8 cellular contexts compared by ENCODE assay signal in genomic region chr1:247332215-247332900, GRCh38. TPM values are rescaled to one million over a fixed set of nuclear protein-coding genes. Genes with fewer than 3 reads are reported as not detected.
DNase-seq lines count a peak whose midpoint lies in the region; ATAC-seq, FAIRE-seq and TF ChIP-seq lines count a peak whose summit lies in the region.

No MANE protein-coding gene starts in this region.

- H3K9me3 Mint-ChIP-seq in natural killer cell: no peaks in the 10 kb centered on the region

- no peak for FAIRE-seq in A549 (lab: Jason Lieb, UNC)

- no peak for TF ChIP-seq EP300 in A549 (IDR thresholded peaks at IDR 0.05)

- TF ChIP-seq POLR2A in A549 (IDR thresholded peaks at IDR 0.05; ENCODE audit: low read length): no peak

- intact Hi-C loops in natural killer cell (cut with micrococcal nuclease): loop anchor here (5.0 kb wide), 1 partner anchor 120 kb away; no protein-coding TSS in a partner anchor

- TF ChIP-seq RAD21 in A549 (conservative IDR thresholded peaks at IDR 0.05 in 1 of 2, IDR thresholded peaks at IDR 0.05 in 1 of 2): no peak

- ATAC-seq in A549: peak; percentile 52 to 58
- ATAC-seq in HG02870 (IDR thresholded peaks at IDR 0.05; ENCODE audit: unreplicated experiment): peak; percentile 33
- ATAC-seq in esophagus mucosa: peak; percentile 50
- peak; percentile 65 to 75 (median 67) for ATAC-seq in natural killer cell

- H3K36me3 ChIP-seq in subcutaneous abdominal adipose tissue (ENCODE audit: control insufficient read depth in 5 of 5, insufficient read depth in 5 of 5, low read length in 5 of 5): peaks cover 0 to 22% (median 15%) of the 10 kb centered on the region in 5 donors

- peak overlapping the region in 4 of 5 donors; percentile 49 to 83 (median 66) for H3K9ac ChIP-seq in subcutaneous abdominal adipose tissue (ENCODE audit: low read length in 5 of 5)

- H3K27ac ChIP-seq in A549 (peak overlapping the region; percentile 94 to 99), subcutaneous abdominal adipose tissue (ENCODE audit: low read depth, low read length) (peak overlapping the region; percentile 33)

- H3K9me3 ChIP-seq in A549 (no peaks in the 10 kb centered on the region), subcutaneous abdominal adipose tissue (ENCODE audit: control insufficient read depth in 5 of 5, low read length in 5 of 5) (no peaks in the 10 kb centered on the region)

- H3K27ac Mint-ChIP-seq in natural killer cell: peak overlapping the region in 1 of 2 donors; percentile 39

- no peaks in the 10 kb centered on the region for H3K27me3 ChIP-seq in subcutaneous abdominal adipose tissue (ENCODE audit: control insufficient read depth in 5 of 5, insufficient read depth in 4 of 5, low read length in 5 of 5)

- in situ Hi-C loops in GM13977 (cut with MboI; ENCODE audit: low pct_unique_long_range_greater_than_20kb, low sequenced_read_pairs, unreplicated experiment): no loop called here

- peak overlapping the region; percentile 77 for H3K4me2 ChIP-seq in A549

- DNase-seq in A549 (ENCODE audit: low read depth in 1 of 2, low spot score in 1 of 2): peak; percentile 51 to 53
- DNase-seq in GM13977 (ENCODE audit: low spot score): peak; percentile 84
- DNase-seq in NCI-H460 (ENCODE audit: extremely low read depth, low read depth): peak; percentile 24
- peak; percentile 59 for DNase-seq in activated T-cell treated with anti-CD3 and anti-CD28 coated beads for 48 hours (ENCODE audit: low read depth)
- peak; percentile 46 for DNase-seq in natural killer cell

- no peaks in the 10 kb centered on the region for H3K36me3 Mint-ChIP-seq in natural killer cell

- H3K4me3 Mint-ChIP-seq in natural killer cell: peak overlapping the region; percentile 72

- H3K4me3 ChIP-seq in A549 (peak overlapping the region; percentile 98), subcutaneous abdominal adipose tissue (ENCODE audit: low read depth in 1 of 5, low read length in 5 of 5) (peak overlapping the region; percentile 54 to 88 (median 78))

- WGBS in A549 (ENCODE audit: missing lambda C conversion rate): 78% methylated on average over 12 of the region's 53 CpGs

- CTCF ChIA-PET in A549 (lab: Yijun Ruan, JAX): interaction anchor here (0.7 to 1.7 kb wide), 2 partner anchors 10 to 58 kb away, joined by 4 to 5 read pairs; no protein-coding TSS in a partner anchor

- POLR2A ChIA-PET in A549 (lab: Yijun Ruan, JAX): no interaction called here

- no peak for TF ChIP-seq CTCF in A549 (IDR thresholded peaks at IDR 0.05)
- TF ChIP-seq CTCF in GM13977 (IDR thresholded peaks at IDR 0.05; ENCODE audit: extremely low read depth, insufficient read depth, missing control alignments): no peak
- no peak for TF ChIP-seq CTCF in natural killer cell (IDR thresholded peaks at IDR 0.05)

- H3K4me1 Mint-ChIP-seq in natural killer cell: peaks cover 12 to 37% of the 10 kb centered on the region in 2 donors

- H3K27me3 Mint-ChIP-seq in natural killer cell (ENCODE audit: low read depth in 2 of 2): no peaks in the 10 kb centered on the region

- H3K4me1 ChIP-seq in A549: peaks cover 21% of the 10 kb centered on the region; the same call in 1 of the 3 replicates
- peaks cover 5 to 42% (median 28%) of the 10 kb centered on the region in 5 donors for H3K4me1 ChIP-seq in subcutaneous abdominal adipose tissue (ENCODE audit: control insufficient read depth in 5 of 5, insufficient read depth in 5 of 5, low read length in 5 of 5)

TF ChIP-seq in A549, 52 proteins besides CTCF, POLR2A, EP300 and RAD21:
- TF ChIP-seq E2F6 (IDR thresholded peaks at IDR 0.05; ENCODE audit: borderline replicate concordance, low read depth) (peak; percentile 85; the same call in 1 of the 2 replicates), NR3C1 (IDR thresholded peaks at IDR 0.05) (no peak), ZNF302 (CRISPR knock-in tag; IDR thresholded peaks at IDR 0.05) (no peak), MAX (IDR thresholded peaks at IDR 0.05) (peak; percentile 93), PHF8 (IDR thresholded peaks at IDR 0.05; ENCODE audit: borderline replicate concordance, low read depth) (peak; percentile 76), RNF2 (IDR thresholded peaks at IDR 0.05; ENCODE audit: borderline replicate concordance, low read depth) (0 out of 2 replicates have a peak, but pooled peaks have one; percentile 49), JUN (IDR thresholded peaks at IDR 0.05) (peak; percentile 2 to 4; a peak in 1 of 5 replicates)
- TF ChIP-seq, protein P1, sequence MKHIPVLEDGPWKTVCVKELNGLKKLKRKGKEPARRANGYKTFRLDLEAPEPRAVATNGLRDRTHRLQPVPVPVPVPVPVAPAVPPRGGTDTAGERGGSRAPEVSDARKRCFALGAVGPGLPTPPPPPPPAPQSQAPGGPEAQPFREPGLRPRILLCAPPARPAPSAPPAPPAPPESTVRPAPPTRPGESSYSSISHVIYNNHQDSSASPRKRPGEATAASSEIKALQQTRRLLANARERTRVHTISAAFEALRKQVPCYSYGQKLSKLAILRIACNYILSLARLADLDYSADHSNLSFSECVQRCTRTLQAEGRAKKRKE (CRISPR knock-in tag; IDR thresholded peaks at IDR 0.05; ENCODE audit: low read depth): peak; percentile 3; the same call in 1 of the 2 replicates
TF ChIP-seq in A549: peak in this region for 6.

RNA-seq across cellular contexts. Expression of gene ZNF496, which starts 0.7 kb away (rescaled TPM):
- polyA plus RNA-seq in A549 (2011; rRNA removed) (16.1 and 19.5 TPM in 2 replicates), A549 (2017; fragmentation: RNase III; extraction: RNeasy Plus Mini Kit Qiagen cat#74134 plus additional on column Dnase treatment) (12.2 to 13.5 TPM (median 13.1 TPM) in 3 replicates)
- 12.9 and 16.8 TPM in 2 replicates for polyA plus RNA-seq in A549 (2012; cell fraction: cytosol; rRNA removed)
- polyA plus RNA-seq in A549 (2012; cell fraction: nucleus; rRNA removed): 19.1 and 19.3 TPM in 2 replicates
- 31.4 and 32.9 TPM in 2 replicates for polyA minus RNA-seq in A549 (2011; rRNA and poly(A)+ RNA removed)
- 28.1 and 30.2 TPM in 2 replicates for total RNA-seq in NCI-H460 (2014; rRNA removed; shearing (Covaris generic))
- 59.5 and 63.1 TPM in 2 replicates for polyA plus RNA-seq in NCI-H460 (2014; cell fraction: nucleus; rRNA removed)
- total RNA-seq in esophagus mucosa (6.8 TPM), natural killer cell (10 to 100 TPM; 25.6 to 33.0 (median 27.9) TPM)

Comparison
In these comparisons a context has a peak if more than half of its experiments do, and no peak if none do; other contexts are left out.
1. Peak in every context shown above with its lines: DNase-seq, ATAC-seq, H3K4me3 ChIP-seq and H3K27ac ChIP-seq.
2. DNase-seq: peak in every context shown above with its lines; median percentile 84 in GM13977; 59 in activated T-cell treated with anti-CD3 and anti-CD28 coated beads for 48 hours; 52 in A549; 46 in natural killer cell; 24 in NCI-H460.